In the genomic region with DNA sequence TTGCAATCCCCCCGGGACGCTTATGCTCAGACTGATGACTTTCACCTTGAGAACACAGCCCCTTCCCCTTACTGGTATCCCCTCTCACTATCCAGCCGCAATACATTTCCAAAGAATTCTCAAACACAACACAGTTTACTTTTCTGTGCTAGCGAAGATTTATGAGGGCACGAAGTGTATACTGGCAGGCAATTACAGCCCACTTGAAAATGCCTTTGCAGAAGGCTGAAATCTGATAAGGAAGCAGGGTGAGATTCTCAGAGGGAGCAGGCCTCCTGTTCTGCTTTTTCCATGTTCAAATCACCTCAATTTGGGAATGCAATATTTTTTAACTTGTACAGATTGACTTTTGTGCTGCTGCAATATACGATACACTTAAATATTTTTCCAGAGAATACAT, we compare ENCODE assay signal across 20 cellular contexts.
DNase-seq lines count a peak whose midpoint lies in the region; TF ChIP-seq lines count a peak whose summit lies in the region.
"Had no signal": no experiment of that assay in that cellular context is flagged by ENCODE, and none has a peak within 500 bp of the region (broad histone marks: within the 10 kb centered on the region; RNA-seq: fewer than 3 reads in every experiment).

No MANE protein-coding gene starts in this region.

- H3K27ac ChIP-seq in thyroid gland: no peak overlapping the region
- H3K27ac ChIP-seq: 22Rv1, HL-60 had no signal

- no peak for TF ChIP-seq POLR2A in thyroid gland (IDR thresholded peaks at IDR 0.05)

- H3K4me3 ChIP-seq in thyroid gland (replicated peaks in 1 of 3): no peak overlapping the region
- H3K4me3 ChIP-seq: GM12878 had no signal

- 39 to 43% methylated on average over 6 of the region's 6 CpGs for WGBS in thyroid gland, 2 donors

- DNase-seq in DMS 273 (lab: John Stamatoyannopoulos, UW; ENCODE audit: unreplicated experiment) (peak; percentile 37), DMS 273 treated with DMSO at 0.1 percent for 48 hours (lab: John Stamatoyannopoulos, UW) (no peak), NCI-H2227 treated with DMSO at 0.1 percent for 48 hours (lab: John Stamatoyannopoulos, UW) (peak; percentile 20), left kidney (ENCODE audit: low read depth, low spot score) (peak; percentile 90), thyroid gland (peak; percentile 12 to 38), T-helper 9 cell (no peak), Kasumi-1 (lab: John Stamatoyannopoulos, UW) (no peak), NCI-H1694 treated with DMSO at 0.1 percent for 48 hours (lab: John Stamatoyannopoulos, UW) (no peak)
- DNase-seq: BE2C; Calu3; CD4-positive, alpha-beta memory T cell; GDM1; H7; MV-4-11; NCI-H1417 treated with DMSO at 0.1 percent for 48 hours; NCI-H2029 treated with DMSO at 0.1 percent for 48 hours; NCI-H446 treated with DMSO at 0.1 percent for 48 hours had no signal

- H3K9me3 ChIP-seq in thyroid gland: no peaks in the 10 kb centered on the region
- H3K9me3 ChIP-seq: BE2C had no signal

- intact Hi-C loops in thyroid gland (cut with DNase I): no loop called here

- H3K27me3 ChIP-seq in thyroid gland: no peaks in the 10 kb centered on the region

- peaks cover 24 to 25% of the 10 kb centered on the region in 2 donors for H3K4me1 ChIP-seq in thyroid gland
- H3K4me1 ChIP-seq: BE2C had no signal

- no peaks in the 10 kb centered on the region for H3K36me3 ChIP-seq in thyroid gland
- H3K36me3 ChIP-seq: BE2C had no signal

- TF ChIP-seq CTCF in thyroid gland (IDR thresholded peaks at IDR 0.05): no peak

Comparison
In these comparisons a context has a peak if more than half of its experiments do, and no peak if none do; other contexts are left out.
1. DNase-seq: peak in DMS 273 (single experiment), NCI-H2227 treated with DMSO at 0.1 percent for 48 hours (single experiment), left kidney (single experiment) and thyroid gland (2 of 2); none in DMS 273 treated with DMSO at 0.1 percent for 48 hours (single experiment), T-helper 9 cell (single experiment), Kasumi-1 (0 of 2) and NCI-H1694 treated with DMSO at 0.1 percent for 48 hours (single experiment).